ENCODE assay signal across 9 cellular contexts in genomic region chr12:109833307-109834189, GRCh38. TPM values are rescaled to one million over a fixed set of nuclear protein-coding genes. Genes with fewer than 3 reads are reported as not detected.
DNase-seq lines count a peak whose midpoint lies in the region; ATAC-seq, FAIRE-seq and TF ChIP-seq lines count a peak whose summit lies in the region.
"Had no signal": no experiment of that assay in that cellular context is flagged by ENCODE, and none has a peak within 500 bp of the region (broad histone marks: within the 10 kb centered on the region; RNA-seq: fewer than 3 reads in every experiment).

TSS of gene TRPV4 (minus strand) at chr12:109833398. CDS start at chr12:109814796, 18,602 bp downstream.

- ATAC-seq in GM21576 (IDR thresholded peaks at IDR 0.05; ENCODE audit: unreplicated experiment) (no peak), HG02981 (IDR thresholded peaks at IDR 0.05; ENCODE audit: unreplicated experiment) (no peak)

- DNase-seq in colonic mucosa = no peak
- DNase-seq in kidney = no peak
- DNase-seq in stromal cell of bone marrow (ENCODE audit: low read depth) = peak; percentile 14
- no peak for DNase-seq in NCI-H1694 (lab: John Stamatoyannopoulos, UW)
- DNase-seq in NCI-H82 (lab: John Stamatoyannopoulos, UW) = no peak
- DNase-seq: substantia nigra had no signal

- TF ChIP-seq CTCF in colonic mucosa (IDR thresholded peaks at IDR 0.05) (no peak), kidney (IDR thresholded peaks at IDR 0.05; ENCODE audit: borderline replicate concordance, extremely low read depth, insufficient read depth) (no peak)

- H3K27ac ChIP-seq in HUES6 (ENCODE audit: low read depth, low read length) (no peak within 1 kb of the TSS), colonic mucosa (no peak within 1 kb of the TSS), kidney (ENCODE audit: low read depth in 2 of 2, low read length in 2 of 2) (peak within 1 kb of the TSS; percentile 71 to 93)

- H3K36me3 ChIP-seq in HUES6 (ENCODE audit: control insufficient read depth, insufficient read depth, low read length) = no peaks in the 10 kb centered on the region
- no peaks in the 10 kb centered on the region for H3K36me3 ChIP-seq in colonic mucosa
- no peaks in the 10 kb centered on the region for H3K36me3 ChIP-seq in kidney (ENCODE audit: control insufficient read depth in 1 of 2, insufficient read depth in 2 of 2, low read length in 2 of 2)

- H3K9ac ChIP-seq in HUES6 (ENCODE audit: low read length) = peak within 1 kb of the TSS; percentile 48
- peak within 1 kb of the TSS; percentile 46 to 50 for H3K9ac ChIP-seq in colonic mucosa (ENCODE audit: low read depth in 2 of 2, low read length in 2 of 2)
- H3K9ac ChIP-seq in kidney (ENCODE audit: low read length in 2 of 2) = peak within 1 kb of the TSS in 1 of 2 donors; percentile 77

- H3K4me1 ChIP-seq in HUES6 (ENCODE audit: control insufficient read depth, insufficient read depth, low read length) (peaks cover 13% of the 10 kb centered on the region), colonic mucosa (no peaks in the 10 kb centered on the region), kidney (ENCODE audit: control insufficient read depth in 1 of 2, insufficient read depth in 1 of 2, low read depth in 1 of 2, low read length in 2 of 2) (peaks cover 2 to 18% of the 10 kb centered on the region in 2 donors)

- H3K4me3 ChIP-seq in HUES6 (ENCODE audit: low read depth, low read length) = peak within 1 kb of the TSS; percentile 69
- H3K4me3 ChIP-seq in colonic mucosa = peak within 1 kb of the TSS; percentile 26
- peak within 1 kb of the TSS; percentile 56 to 79 for H3K4me3 ChIP-seq in kidney (ENCODE audit: low read length in 2 of 2)

- no peaks in the 10 kb centered on the region for H3K27me3 ChIP-seq in HUES6 (ENCODE audit: control insufficient read depth, insufficient read depth, low read length)
- peaks cover 7% of the 10 kb centered on the region for H3K27me3 ChIP-seq in colonic mucosa

- FAIRE-seq in kidney (lab: Jason Lieb, UNC) = no peak

- H3K9me3 ChIP-seq in HUES6 (ENCODE audit: control insufficient read depth, insufficient read depth, low read depth, low read length) = no peaks in the 10 kb centered on the region
- no peaks in the 10 kb centered on the region for H3K9me3 ChIP-seq in colonic mucosa
- no peaks in the 10 kb centered on the region for H3K9me3 ChIP-seq in kidney (ENCODE audit: control insufficient read depth in 1 of 2, low read length in 2 of 2)

- intact Hi-C loops in colonic mucosa (cut with DNase I) (no loop called here), kidney (cut with DNase I) (no loop called here)

RNA-seq across cellular contexts. Expression of gene TRPV4, which starts in this region (rescaled TPM):
- total RNA-seq in colonic mucosa (under 1 TPM; 0.10 to 0.32 TPM), kidney (6.0 TPM)
- 24.5 TPM for polyA plus RNA-seq in kidney (ENCODE audit: insufficient read depth, low read depth, low replicate concordance)

Comparison
In these comparisons a context has a peak if more than half of its experiments do, and no peak if none do; other contexts are left out.
1. H3K27ac ChIP-seq: peak in kidney (2 of 2); none in HUES6 (single experiment) and colonic mucosa (single experiment).
2. Peak in every context shown above with its lines, with median percentiles within 50 percentile points of each other: H3K4me3 ChIP-seq.